ENCODE assay signal across 16 cellular contexts in genomic region chr6:140846518-140847277, GRCh38.
DNase-seq lines count a peak whose midpoint lies in the region; ATAC-seq and TF ChIP-seq lines count a peak whose summit lies in the region.
"Had no signal": no experiment of that assay in that cellular context is flagged by ENCODE, and none has a peak within 500 bp of the region (broad histone marks: within the 10 kb centered on the region; RNA-seq: fewer than 3 reads in every experiment).

No MANE protein-coding gene starts in this region.

- H3K4me3 Mint-ChIP-seq in naive thymus-derived CD8-positive, alpha-beta T cell = no peak overlapping the region
- H3K4me3 Mint-ChIP-seq: activated naive CD4-positive, alpha-beta T cell treated with anti-CD3 and anti-CD28 coated beads, Interleukin-2, amount 50 U/mL, for 24 hours had no signal

- TF ChIP-seq CTCF in AG09309 (IDR thresholded peaks at IDR 0.05; ENCODE audit: control insufficient read depth, insufficient read depth, low read depth, low read length, missing control alignments) = no peak

- ATAC-seq in naive thymus-derived CD8-positive, alpha-beta T cell = no peak
- ATAC-seq in HG03108 (IDR thresholded peaks at IDR 0.05; ENCODE audit: unreplicated experiment) = no peak
- ATAC-seq: left lung had no signal

- peak; percentile 47 for DNase-seq in AG09309 (ENCODE audit: low read depth)
- peak; percentile 36 for DNase-seq in NCI-H226
- DNase-seq in dermis microvascular lymphatic vessel endothelial cell (ENCODE audit: low read depth in 2 of 2) = peak; percentile 9 to 60
- peak; percentile 35 for DNase-seq in kidney glomerular epithelial cell (lab: John Stamatoyannopoulos, UW)
- DNase-seq in naive thymus-derived CD8-positive, alpha-beta T cell = no peak
- no peak for DNase-seq in NCI-H1092 (lab: John Stamatoyannopoulos, UW)
- DNase-seq in T-helper 2 cell = no peak
- DNase-seq: activated CD4-positive, alpha-beta T cell treated with anti-CD3 and anti-CD28 coated beads for 48 hours; caudate nucleus; left lung; NCI-H1436; SJCRH30; stimulated activated naive CD4-positive, alpha-beta T cell; upper lobe of left lung had no signal

- no peak overlapping the region for H3K27ac Mint-ChIP-seq in naive thymus-derived CD8-positive, alpha-beta T cell
- H3K27ac Mint-ChIP-seq: activated naive CD4-positive, alpha-beta T cell treated with anti-CD3 and anti-CD28 coated beads, Interleukin-2, amount 50 U/mL, for 24 hours had no signal

- no peaks in the 10 kb centered on the region for H3K9me3 Mint-ChIP-seq in naive thymus-derived CD8-positive, alpha-beta T cell
- H3K9me3 Mint-ChIP-seq: activated naive CD4-positive, alpha-beta T cell treated with anti-CD3 and anti-CD28 coated beads, Interleukin-2, amount 50 U/mL, for 24 hours had no signal

- no peaks in the 10 kb centered on the region for H3K4me1 Mint-ChIP-seq in naive thymus-derived CD8-positive, alpha-beta T cell
- H3K4me1 Mint-ChIP-seq: activated naive CD4-positive, alpha-beta T cell treated with anti-CD3 and anti-CD28 coated beads, Interleukin-2, amount 50 U/mL, for 24 hours had no signal

- H3K27me3 Mint-ChIP-seq in naive thymus-derived CD8-positive, alpha-beta T cell = peaks cover 0 to 4% (median 0%) of the 10 kb centered on the region in 5 donors

- H3K4me3 ChIP-seq in AG09309 (ENCODE audit: control insufficient read depth, low read depth, low read length) = no peak overlapping the region
- H3K4me3 ChIP-seq: left lung, SJCRH30, upper lobe of left lung had no signal

- no peaks in the 10 kb centered on the region for H3K36me3 Mint-ChIP-seq in naive thymus-derived CD8-positive, alpha-beta T cell
- H3K36me3 Mint-ChIP-seq: activated naive CD4-positive, alpha-beta T cell treated with anti-CD3 and anti-CD28 coated beads, Interleukin-2, amount 50 U/mL, for 24 hours had no signal

- POLR2A ChIA-PET in naive thymus-derived CD8-positive, alpha-beta T cell (lab: Charles Lee) = no interaction called here

Comparison
In these comparisons a context has a peak if more than half of its experiments do, and no peak if none do; other contexts are left out.
1. DNase-seq: peak in AG09309 (single experiment), NCI-H226 (single experiment), dermis microvascular lymphatic vessel endothelial cell (2 of 2) and kidney glomerular epithelial cell (single experiment); none in naive thymus-derived CD8-positive, alpha-beta T cell (0 of 10), NCI-H1092 (single experiment) and T-helper 2 cell (0 of 5).